ENCODE assay signal across 1 cellular context in genomic region chr22:31107206-31108118, GRCh38.
TF ChIP-seq lines count a peak whose summit lies in the region.

SELENOM (minus strand) TSS chr22:31107568; CDS start chr22:31107505, 63 bp downstream.

TF ChIP-seq in GM12878, 131 proteins besides CTCF, POLR2A, EP300 and RAD21 (continued from another document):
- TF ChIP-seq EGR1 (IDR thresholded peaks at IDR 0.05; ENCODE audit: borderline replicate concordance in 1 of 2, low read depth in 2 of 2, low read length in 2 of 2) (peak in 1 of 2 experiments; percentile 42; a peak in 1 of 3 replicates), SKIL (IDR thresholded peaks at IDR 0.05; ENCODE audit: low read depth, poor library complexity, severe bottlenecking) (no peak), LARP7 (IDR thresholded peaks at IDR 0.05) (no peak), RELB (IDR thresholded peaks at IDR 0.05; ENCODE audit: low read depth) (peak; percentile 54; the same call in 1 of the 2 replicates), POLR2AphosphoS5 (IDR thresholded peaks at IDR 0.05; ENCODE audit: low read length) (peak; percentile 26; the same call in 1 of the 2 replicates), CREM (IDR thresholded peaks at IDR 0.05; ENCODE audit: low read depth) (0 out of 2 replicates have a peak, but pooled peaks have one; percentile 41), IKZF1 (conservative IDR thresholded peaks at IDR 0.05) (peak; percentile 66; the same call in 1 of the 2 replicates), GATAD2B (conservative IDR thresholded peaks at IDR 0.05; ENCODE audit: low read depth) (0 out of 2 replicates have a peak, but pooled peaks have one; percentile 15), RFX5 (IDR thresholded peaks at IDR 0.05; ENCODE audit: low read depth, low read length) (0 out of 2 replicates have a peak, but pooled peaks have one; percentile 11), KDM1A (IDR thresholded peaks at IDR 0.05; ENCODE audit: borderline replicate concordance) (no peak), RAD51 (IDR thresholded peaks at IDR 0.05) (no peak), NBN (IDR thresholded peaks at IDR 0.05) (0 out of 2 replicates have a peak, but pooled peaks have one; percentile 29), CREB1 (IDR thresholded peaks at IDR 0.05; ENCODE audit: low read depth) (peak; percentile 53; the same call in 1 of the 2 replicates), CEBPZ (IDR thresholded peaks at IDR 0.05; ENCODE audit: low read depth, low read length) (no peak), CHD2 (IDR thresholded peaks at IDR 0.05; ENCODE audit: borderline replicate concordance, low read depth, low read length) (0 out of 2 replicates have a peak, but pooled peaks have one; percentile 18), DPF2 (IDR thresholded peaks at IDR 0.05) (0 out of 2 replicates have a peak, but pooled peaks have one; percentile 13)
